In the genomic region with DNA sequence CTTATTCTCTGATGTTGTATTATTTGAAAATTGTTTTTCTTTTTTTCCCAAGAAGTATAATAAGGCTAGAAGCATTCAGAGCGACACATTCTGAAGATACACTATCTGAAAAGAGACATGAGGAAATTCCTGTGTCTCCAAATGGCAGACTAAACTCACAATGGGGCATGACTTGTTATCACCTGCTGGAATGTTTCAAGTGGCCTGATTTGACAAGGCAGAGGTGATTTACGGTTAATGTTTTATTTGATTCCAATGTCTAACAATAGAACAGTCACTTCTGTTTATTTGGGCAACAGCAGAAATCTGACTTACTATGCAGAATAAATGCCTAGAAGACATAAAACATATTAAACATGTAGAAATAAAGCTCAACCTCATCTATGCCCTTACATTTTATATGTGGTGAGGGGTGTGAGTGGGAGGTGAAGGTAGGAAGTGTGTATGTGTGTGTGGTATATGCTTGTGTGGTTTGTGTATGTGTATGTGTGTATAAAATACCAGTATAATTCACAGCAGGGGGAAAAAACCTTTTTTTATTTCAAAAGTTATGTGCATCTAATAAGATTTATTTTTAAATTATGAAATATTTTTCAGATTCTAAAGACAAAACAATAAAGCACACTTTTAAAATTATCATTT, we compare ENCODE assay signal across 22 cellular contexts.
A peak's percentile ranks its signal among the peaks of the same experiment; 100 is the strongest.
DNase-seq lines count a peak whose midpoint lies in the region; ATAC-seq, FAIRE-seq and TF ChIP-seq lines count a peak whose summit lies in the region.
"Had no signal": no experiment of that assay in that cellular context is flagged by ENCODE, and none has a peak within 500 bp of the region (broad histone marks: within the 10 kb centered on the region; RNA-seq: fewer than 3 reads in every experiment).

No MANE protein-coding gene starts in this region.

- CTCF ChIA-PET in endothelial cell of umbilical vein (lab: Charles Lee): no interaction called here

- no peaks in the 10 kb centered on the region for H3K4me1 ChIP-seq in endothelial cell of umbilical vein (ENCODE audit: control insufficient read depth, extremely low read depth, insufficient read depth, low read length)
- peaks cover 0 to 13% of the 10 kb centered on the region in 2 donors for H3K4me1 ChIP-seq in right atrium auricular region
- H3K4me1 ChIP-seq in upper lobe of right lung: no peaks in the 10 kb centered on the region
- H3K4me1 ChIP-seq: BLaER1, SJCRH30 had no signal

- no peak overlapping the region for H2AFZ ChIP-seq in endothelial cell of umbilical vein (ENCODE audit: low read depth, low read length)

- FAIRE-seq in endothelial cell of umbilical vein (lab: Jason Lieb, UNC): no peak
- FAIRE-seq: GM12892 had no signal

- POLR2A ChIA-PET in endothelial cell of umbilical vein (lab: Charles Lee): no interaction called here

- H3K27me3 ChIP-seq in endothelial cell of umbilical vein (ENCODE audit: control insufficient read depth in 2 of 2, insufficient read depth in 2 of 2, low read length in 2 of 2) (no peaks in the 10 kb centered on the region), right atrium auricular region (no peaks in the 10 kb centered on the region), upper lobe of right lung (no peaks in the 10 kb centered on the region)
- H3K27me3 ChIP-seq: BLaER1, SJCRH30 had no signal

- no peaks in the 10 kb centered on the region for H4K20me1 ChIP-seq in endothelial cell of umbilical vein (replicated peaks; ENCODE audit: control insufficient read depth, extremely low read depth, insufficient read depth, low read length)
- H4K20me1 ChIP-seq: BLaER1 had no signal

- no peak for TF ChIP-seq POLR2A in endothelial cell of umbilical vein (IDR thresholded peaks at IDR 0.05; ENCODE audit: low read depth, low read length)

- DNase-seq in Right ventricle myocardium inferior (ENCODE audit: missing footprints): no peak
- no peak for DNase-seq in cardiac septum (ENCODE audit: low spot score)
- peak; percentile 2 for DNase-seq in endothelial cell of umbilical vein (ENCODE audit: low read depth, low spot score)
- no peak for DNase-seq in right atrium auricular region (ENCODE audit: low spot score)
- peak; percentile 29 for DNase-seq in renal cortical epithelial cell (ENCODE audit: low read depth)
- DNase-seq in MV-4-11 (lab: John Stamatoyannopoulos, UW): no peak
- DNase-seq in NCI-H446 (lab: John Stamatoyannopoulos, UW): no peak
- no peak for DNase-seq in upper lobe of right lung
- DNase-seq: Calu3; CD4-positive, alpha-beta memory T cell; DMS79; GOT3; KG1; NCI-H1436; NCI-H2029; NCI-H524; NCI-H82; OCI-M1; SJCRH30; SW 1271 had no signal

- intact Hi-C loops in Right ventricle myocardium inferior (cut with DNase I) (no loop called here), cardiac septum (cut with DNase I) (loop anchor here (5.0 kb wide), 1 partner anchor 44 kb away; no protein-coding TSS in a partner anchor), endothelial cell of umbilical vein (cut with micrococcal nuclease) (no loop called here), upper lobe of right lung (cut with DNase I) (no loop called here)

- no peak overlapping the region for H3K9ac ChIP-seq in endothelial cell of umbilical vein (replicated peaks; ENCODE audit: extremely low read depth, insufficient read depth, low read length)
- H3K9ac ChIP-seq: BLaER1 had no signal

- H3K4me2 ChIP-seq in endothelial cell of umbilical vein (ENCODE audit: insufficient read depth, low read length): no peak overlapping the region
- H3K4me2 ChIP-seq: BLaER1 had no signal

- H3K9me1 ChIP-seq in endothelial cell of umbilical vein (replicated peaks; ENCODE audit: control insufficient read depth, extremely low read depth, insufficient read depth, low read length): no peaks in the 10 kb centered on the region

- H3K9me3 ChIP-seq in endothelial cell of umbilical vein (replicated peaks; ENCODE audit: control insufficient read depth, insufficient read depth, low read length) (no peaks in the 10 kb centered on the region), right atrium auricular region (no peaks in the 10 kb centered on the region), upper lobe of right lung (peaks cover 5% of the 10 kb centered on the region)
- H3K9me3 ChIP-seq: SJCRH30 had no signal

- no peak for TF ChIP-seq CTCF in endothelial cell of umbilical vein (IDR thresholded peaks at IDR 0.05; ENCODE audit: extremely low read depth in 1 of 2, insufficient read depth in 1 of 2, low read depth in 1 of 2, low read length in 2 of 2)
- no peak for TF ChIP-seq CTCF in right atrium auricular region (IDR thresholded peaks at IDR 0.05)
- TF ChIP-seq CTCF in upper lobe of right lung (IDR thresholded peaks at IDR 0.05): no peak

- no TSS peak for BruUV-seq in endothelial cell of umbilical vein (replicated peaks; lab: Mats Ljungman, UMichigan)

- dilution Hi-C loops in endothelial cell of umbilical vein (cut with MboI; ENCODE audit: extremely low pct_ligation_motif_present, low sequenced_read_pairs): no loop called here

- H3K27ac ChIP-seq in endothelial cell of umbilical vein (ENCODE audit: insufficient read depth, low read depth, low read length) (no peak overlapping the region), right atrium auricular region (peak overlapping the region; percentile 51 to 80), upper lobe of right lung (no peak overlapping the region)
- H3K27ac ChIP-seq: BLaER1, SJCRH30 had no signal

- no peaks in the 10 kb centered on the region for H3K79me2 ChIP-seq in endothelial cell of umbilical vein (ENCODE audit: control insufficient read depth, insufficient read depth, low read length)

- ATAC-seq in Right ventricle myocardium inferior: peak; percentile 83
- ATAC-seq in upper lobe of right lung: no peak

- no peak overlapping the region for H3K4me3 ChIP-seq in endothelial cell of umbilical vein (replicated peaks in 1 of 3; ENCODE audit: insufficient read depth in 1 of 3, low read depth in 1 of 3, low read length in 3 of 3)
- no peak overlapping the region for H3K4me3 ChIP-seq in right atrium auricular region
- H3K4me3 ChIP-seq in upper lobe of right lung: no peak overlapping the region
- H3K4me3 ChIP-seq: BLaER1, SJCRH30 had no signal

- no peaks in the 10 kb centered on the region for H3K36me3 ChIP-seq in endothelial cell of umbilical vein (ENCODE audit: control insufficient read depth in 2 of 2, extremely low read depth in 1 of 2, insufficient read depth in 2 of 2, low read length in 2 of 2)
- no peaks in the 10 kb centered on the region for H3K36me3 ChIP-seq in right atrium auricular region
- H3K36me3 ChIP-seq in upper lobe of right lung: no peaks in the 10 kb centered on the region
- H3K36me3 ChIP-seq: BLaER1, SJCRH30 had no signal

TF ChIP-seq in endothelial cell of umbilical vein, 7 proteins besides CTCF, POLR2A, EP300 and RAD21:
- no peak for TF ChIP-seq MYC (IDR thresholded peaks at IDR 0.05; ENCODE audit: low read depth, low read length)
- no peak for TF ChIP-seq GATA2 (IDR thresholded peaks at IDR 0.05; ENCODE audit: insufficient read depth, insufficient read length, low read depth, low read length)
- TF ChIP-seq JUN (IDR thresholded peaks at IDR 0.05; ENCODE audit: borderline replicate concordance, insufficient read depth, insufficient read length, low read depth): no peak
- no peak for TF ChIP-seq POLR2AphosphoS5 (IDR thresholded peaks at IDR 0.05; ENCODE audit: insufficient read depth, low read depth, low read length)
- TF ChIP-seq EZH2 (IDR thresholded peaks at IDR 0.05; ENCODE audit: borderline replicate concordance, low read depth, low read length, severe bottlenecking): no peak
- TF ChIP-seq, protein P1, sequence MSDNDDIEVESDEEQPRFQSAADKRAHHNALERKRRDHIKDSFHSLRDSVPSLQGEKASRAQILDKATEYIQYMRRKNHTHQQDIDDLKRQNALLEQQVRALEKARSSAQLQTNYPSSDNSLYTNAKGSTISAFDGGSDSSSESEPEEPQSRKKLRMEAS (IDR thresholded peaks at IDR 0.05; ENCODE audit: insufficient read depth, insufficient read length): no peak
- no peak for TF ChIP-seq FOS (IDR thresholded peaks at IDR 0.05; ENCODE audit: borderline replicate concordance, insufficient read depth, low read length)

Comparison
In these comparisons a context has a peak if more than half of its experiments do, and no peak if none do; other contexts are left out.
1. DNase-seq: peak in endothelial cell of umbilical vein (single experiment) and renal cortical epithelial cell (single experiment); none in Right ventricle myocardium inferior (single experiment), cardiac septum (single experiment), right atrium auricular region (single experiment), MV-4-11 (single experiment), NCI-H446 (0 of 2) and upper lobe of right lung (single experiment).
2. H3K27ac ChIP-seq: peak in right atrium auricular region (2 of 2); none in endothelial cell of umbilical vein (single experiment) and upper lobe of right lung (single experiment).